ENCODE assay signal across 1 cellular context in the genomic region with DNA sequence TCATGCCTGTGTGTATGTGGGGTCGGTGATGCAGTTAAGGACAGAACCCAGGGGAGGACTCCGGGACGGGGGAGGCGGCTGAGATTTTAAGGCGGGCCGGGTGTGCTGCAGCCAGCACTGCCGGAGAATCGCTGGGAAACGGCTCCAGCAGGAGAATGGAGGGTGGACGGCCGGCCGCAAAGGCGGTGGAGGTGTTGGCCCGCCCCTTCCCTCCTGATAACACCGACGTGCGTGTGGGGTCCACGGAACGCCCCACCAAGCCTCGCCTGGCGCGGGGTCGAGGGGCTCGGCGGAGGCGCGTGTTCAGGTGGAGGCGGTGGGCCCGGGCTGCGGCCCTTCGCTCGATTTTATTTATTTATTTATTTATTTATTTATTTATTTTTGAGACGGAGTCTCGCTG.
TF ChIP-seq lines count a peak whose summit lies in the region.

No MANE protein-coding gene starts in this region.

TF ChIP-seq in H1, 55 proteins besides CTCF, POLR2A, EP300 and RAD21:
- TF ChIP-seq NRF1 (IDR thresholded peaks at IDR 0.05; ENCODE audit: low read depth, low read length) = no peak
TF ChIP-seq in H1: peak in this region for 0.
